ENCODE assay signal across 1 cellular context in genomic region chr12:47777741-47778558, GRCh38.
TF ChIP-seq lines count a peak whose summit lies in the region.

No MANE protein-coding gene starts in this region.

TF ChIP-seq in K562, 482 proteins besides CTCF, POLR2A, EP300 and RAD21 (continues in another document):
- TF ChIP-seq HDAC8 (tag; IDR thresholded peaks at IDR 0.05) (no peak), KLF16 (IDR thresholded peaks at IDR 0.05) (peak; percentile 95), ZFP36 (IDR thresholded peaks at IDR 0.05; ENCODE audit: low read depth, low read length, partially characterized antibody) (peak; percentile 42), MNT (conservative IDR thresholded peaks at IDR 0.05) (peak in 1 of 2 experiments; percentile 56; a peak in 1 of 4 replicates), DMBX1 (CRISPR knock-in tag; IDR thresholded peaks at IDR 0.05; ENCODE audit: borderline replicate concordance) (0 out of 2 replicates have a peak, but pooled peaks have one; percentile 21), GTF2B (IDR thresholded peaks at IDR 0.05; ENCODE audit: extremely low read depth, insufficient read length) (no peak), CTBP1 (IDR thresholded peaks at IDR 0.05; ENCODE audit: borderline replicate concordance) (peak; percentile 93), ZNF766 (CRISPR knock-in tag; conservative IDR thresholded peaks at IDR 0.05) (peak; percentile 73), ZNF263 (CRISPR knock-in tag; IDR thresholded peaks at IDR 0.05; ENCODE audit: borderline replicate concordance) (peak; percentile 63; the same call in 1 of the 2 replicates), TEAD4 (IDR thresholded peaks at IDR 0.05; ENCODE audit: low read length) (peak; percentile 96), TEAD4 (CRISPR knock-in tag; IDR thresholded peaks at IDR 0.05; ENCODE audit: borderline replicate concordance) (no peak), ETV1 (tag; conservative IDR thresholded peaks at IDR 0.05; ENCODE audit: low read depth) (peak; percentile 48; the same call in 1 of the 2 replicates), FOXK2 (conservative IDR thresholded peaks at IDR 0.05 in 1 of 2, IDR thresholded peaks at IDR 0.05 in 1 of 2; ENCODE audit: low read depth in 2 of 2) (peak; percentile 19 to 42; a peak in 2 of 4 replicates), DACH1 (IDR thresholded peaks at IDR 0.05; ENCODE audit: partially characterized antibody) (peak; percentile 61), TRIM24 (IDR thresholded peaks at IDR 0.05) (peak; percentile 91 to 93), MBD2 (IDR thresholded peaks at IDR 0.05; ENCODE audit: borderline replicate concordance, low read depth) (peak; percentile 41; the same call in 1 of the 2 replicates), BMI1 (IDR thresholded peaks at IDR 0.05; ENCODE audit: low read length) (no peak), ZEB2 (IDR thresholded peaks at IDR 0.05) (peak; percentile 78), ZNF274 (IDR thresholded peaks at IDR 0.05; ENCODE audit: borderline replicate concordance, low read depth, low read length) (peak; percentile 53; the same call in 1 of the 2 replicates), GATAD2A (IDR thresholded peaks at IDR 0.05) (peak; percentile 93; the same call in 1 of the 2 replicates), ZBTB11 (CRISPR knock-in tag; IDR thresholded peaks at IDR 0.05) (0 out of 6 replicates have a peak, but pooled peaks of 1 of the 3 experiments have one; percentile 40), PHB2 (IDR thresholded peaks at IDR 0.05; ENCODE audit: low read depth) (peak; percentile 73; the same call in 1 of the 2 replicates), DIDO1 (tag; IDR thresholded peaks at IDR 0.05; ENCODE audit: low read depth) (no peak), NELFE (IDR thresholded peaks at IDR 0.05; ENCODE audit: insufficient read depth, insufficient read length) (no peak), CREM (IDR thresholded peaks at IDR 0.05; ENCODE audit: low read depth) (0 out of 2 replicates have a peak, but pooled peaks have one; percentile 44), ZNF41 (CRISPR knock-in tag; conservative IDR thresholded peaks at IDR 0.05) (no peak), CBFA2T3 (IDR thresholded peaks at IDR 0.05) (peak; percentile 97), MAZ (CRISPR knock-in tag; conservative IDR thresholded peaks at IDR 0.05 in 1 of 2, IDR thresholded peaks at IDR 0.05 in 1 of 2) (peak in 1 of 2 experiments; percentile 39; a peak in 2 of 4 replicates), CREB3L1 (IDR thresholded peaks at IDR 0.05; ENCODE audit: borderline replicate concordance, low read depth) (no peak), ZFPM2 (CRISPR knock-in tag; IDR thresholded peaks at IDR 0.05) (no peak), JUND (IDR thresholded peaks at IDR 0.05; ENCODE audit: borderline replicate concordance, low read depth, low read length) (peak; percentile 65; the same call in 1 of the 2 replicates), JUND (tag; IDR thresholded peaks at IDR 0.05; ENCODE audit: borderline replicate concordance, low read depth, low read length) (peak; percentile 56; the same call in 1 of the 3 replicates), STAT5A (IDR thresholded peaks at IDR 0.05; ENCODE audit: borderline replicate concordance, low read length) (peak; percentile 75), MTA1 (IDR thresholded peaks at IDR 0.05; ENCODE audit: borderline replicate concordance) (peak; percentile 81; the same call in 1 of the 2 replicates), ARNT (IDR thresholded peaks at IDR 0.05) (peak; percentile 26 to 64; a peak in 2 of 4 replicates), HMBOX1 (IDR thresholded peaks at IDR 0.05) (peak; percentile 85)
- TF ChIP-seq, protein P1, sequence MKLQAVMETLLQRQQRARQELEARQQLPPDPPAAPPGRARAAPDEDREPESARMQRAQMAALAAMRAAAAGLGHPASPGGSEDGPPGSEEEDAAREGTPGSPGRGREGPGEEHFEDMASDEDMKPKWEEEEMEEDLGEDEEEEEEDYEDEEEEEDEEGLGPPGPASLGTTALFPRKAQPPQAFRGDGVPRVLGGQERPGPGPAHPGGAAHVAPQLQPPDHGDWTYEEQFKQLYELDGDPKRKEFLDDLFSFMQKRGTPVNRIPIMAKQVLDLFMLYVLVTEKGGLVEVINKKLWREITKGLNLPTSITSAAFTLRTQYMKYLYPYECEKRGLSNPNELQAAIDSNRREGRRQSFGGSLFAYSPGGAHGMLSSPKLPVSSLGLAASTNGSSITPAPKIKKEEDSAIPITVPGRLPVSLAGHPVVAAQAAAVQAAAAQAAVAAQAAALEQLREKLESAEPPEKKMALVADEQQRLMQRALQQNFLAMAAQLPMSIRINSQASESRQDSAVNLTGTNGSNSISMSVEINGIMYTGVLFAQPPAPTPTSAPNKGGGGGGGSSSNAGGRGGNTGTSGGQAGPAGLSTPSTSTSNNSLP (IDR thresholded peaks at IDR 0.05; ENCODE audit: borderline replicate concordance, low read depth, low read length), result peak; percentile 42; the same call in 1 of the 2 replicates
- TF ChIP-seq, protein P2, sequence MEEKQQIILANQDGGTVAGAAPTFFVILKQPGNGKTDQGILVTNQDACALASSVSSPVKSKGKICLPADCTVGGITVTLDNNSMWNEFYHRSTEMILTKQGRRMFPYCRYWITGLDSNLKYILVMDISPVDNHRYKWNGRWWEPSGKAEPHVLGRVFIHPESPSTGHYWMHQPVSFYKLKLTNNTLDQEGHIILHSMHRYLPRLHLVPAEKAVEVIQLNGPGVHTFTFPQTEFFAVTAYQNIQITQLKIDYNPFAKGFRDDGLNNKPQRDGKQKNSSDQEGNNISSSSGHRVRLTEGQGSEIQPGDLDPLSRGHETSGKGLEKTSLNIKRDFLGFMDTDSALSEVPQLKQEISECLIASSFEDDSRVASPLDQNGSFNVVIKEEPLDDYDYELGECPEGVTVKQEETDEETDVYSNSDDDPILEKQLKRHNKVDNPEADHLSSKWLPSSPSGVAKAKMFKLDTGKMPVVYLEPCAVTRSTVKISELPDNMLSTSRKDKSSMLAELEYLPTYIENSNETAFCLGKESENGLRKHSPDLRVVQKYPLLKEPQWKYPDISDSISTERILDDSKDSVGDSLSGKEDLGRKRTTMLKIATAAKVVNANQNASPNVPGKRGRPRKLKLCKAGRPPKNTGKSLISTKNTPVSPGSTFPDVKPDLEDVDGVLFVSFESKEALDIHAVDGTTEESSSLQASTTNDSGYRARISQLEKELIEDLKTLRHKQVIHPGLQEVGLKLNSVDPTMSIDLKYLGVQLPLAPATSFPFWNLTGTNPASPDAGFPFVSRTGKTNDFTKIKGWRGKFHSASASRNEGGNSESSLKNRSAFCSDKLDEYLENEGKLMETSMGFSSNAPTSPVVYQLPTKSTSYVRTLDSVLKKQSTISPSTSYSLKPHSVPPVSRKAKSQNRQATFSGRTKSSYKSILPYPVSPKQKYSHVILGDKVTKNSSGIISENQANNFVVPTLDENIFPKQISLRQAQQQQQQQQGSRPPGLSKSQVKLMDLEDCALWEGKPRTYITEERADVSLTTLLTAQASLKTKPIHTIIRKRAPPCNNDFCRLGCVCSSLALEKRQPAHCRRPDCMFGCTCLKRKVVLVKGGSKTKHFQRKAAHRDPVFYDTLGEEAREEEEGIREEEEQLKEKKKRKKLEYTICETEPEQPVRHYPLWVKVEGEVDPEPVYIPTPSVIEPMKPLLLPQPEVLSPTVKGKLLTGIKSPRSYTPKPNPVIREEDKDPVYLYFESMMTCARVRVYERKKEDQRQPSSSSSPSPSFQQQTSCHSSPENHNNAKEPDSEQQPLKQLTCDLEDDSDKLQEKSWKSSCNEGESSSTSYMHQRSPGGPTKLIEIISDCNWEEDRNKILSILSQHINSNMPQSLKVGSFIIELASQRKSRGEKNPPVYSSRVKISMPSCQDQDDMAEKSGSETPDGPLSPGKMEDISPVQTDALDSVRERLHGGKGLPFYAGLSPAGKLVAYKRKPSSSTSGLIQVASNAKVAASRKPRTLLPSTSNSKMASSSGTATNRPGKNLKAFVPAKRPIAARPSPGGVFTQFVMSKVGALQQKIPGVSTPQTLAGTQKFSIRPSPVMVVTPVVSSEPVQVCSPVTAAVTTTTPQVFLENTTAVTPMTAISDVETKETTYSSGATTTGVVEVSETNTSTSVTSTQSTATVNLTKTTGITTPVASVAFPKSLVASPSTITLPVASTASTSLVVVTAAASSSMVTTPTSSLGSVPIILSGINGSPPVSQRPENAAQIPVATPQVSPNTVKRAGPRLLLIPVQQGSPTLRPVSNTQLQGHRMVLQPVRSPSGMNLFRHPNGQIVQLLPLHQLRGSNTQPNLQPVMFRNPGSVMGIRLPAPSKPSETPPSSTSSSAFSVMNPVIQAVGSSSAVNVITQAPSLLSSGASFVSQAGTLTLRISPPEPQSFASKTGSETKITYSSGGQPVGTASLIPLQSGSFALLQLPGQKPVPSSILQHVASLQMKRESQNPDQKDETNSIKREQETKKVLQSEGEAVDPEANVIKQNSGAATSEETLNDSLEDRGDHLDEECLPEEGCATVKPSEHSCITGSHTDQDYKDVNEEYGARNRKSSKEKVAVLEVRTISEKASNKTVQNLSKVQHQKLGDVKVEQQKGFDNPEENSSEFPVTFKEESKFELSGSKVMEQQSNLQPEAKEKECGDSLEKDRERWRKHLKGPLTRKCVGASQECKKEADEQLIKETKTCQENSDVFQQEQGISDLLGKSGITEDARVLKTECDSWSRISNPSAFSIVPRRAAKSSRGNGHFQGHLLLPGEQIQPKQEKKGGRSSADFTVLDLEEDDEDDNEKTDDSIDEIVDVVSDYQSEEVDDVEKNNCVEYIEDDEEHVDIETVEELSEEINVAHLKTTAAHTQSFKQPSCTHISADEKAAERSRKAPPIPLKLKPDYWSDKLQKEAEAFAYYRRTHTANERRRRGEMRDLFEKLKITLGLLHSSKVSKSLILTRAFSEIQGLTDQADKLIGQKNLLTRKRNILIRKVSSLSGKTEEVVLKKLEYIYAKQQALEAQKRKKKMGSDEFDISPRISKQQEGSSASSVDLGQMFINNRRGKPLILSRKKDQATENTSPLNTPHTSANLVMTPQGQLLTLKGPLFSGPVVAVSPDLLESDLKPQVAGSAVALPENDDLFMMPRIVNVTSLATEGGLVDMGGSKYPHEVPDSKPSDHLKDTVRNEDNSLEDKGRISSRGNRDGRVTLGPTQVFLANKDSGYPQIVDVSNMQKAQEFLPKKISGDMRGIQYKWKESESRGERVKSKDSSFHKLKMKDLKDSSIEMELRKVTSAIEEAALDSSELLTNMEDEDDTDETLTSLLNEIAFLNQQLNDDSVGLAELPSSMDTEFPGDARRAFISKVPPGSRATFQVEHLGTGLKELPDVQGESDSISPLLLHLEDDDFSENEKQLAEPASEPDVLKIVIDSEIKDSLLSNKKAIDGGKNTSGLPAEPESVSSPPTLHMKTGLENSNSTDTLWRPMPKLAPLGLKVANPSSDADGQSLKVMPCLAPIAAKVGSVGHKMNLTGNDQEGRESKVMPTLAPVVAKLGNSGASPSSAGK (IDR thresholded peaks at IDR 0.05), result no peak
